ENCODE assay signal across 17 cellular contexts in the genomic region with DNA sequence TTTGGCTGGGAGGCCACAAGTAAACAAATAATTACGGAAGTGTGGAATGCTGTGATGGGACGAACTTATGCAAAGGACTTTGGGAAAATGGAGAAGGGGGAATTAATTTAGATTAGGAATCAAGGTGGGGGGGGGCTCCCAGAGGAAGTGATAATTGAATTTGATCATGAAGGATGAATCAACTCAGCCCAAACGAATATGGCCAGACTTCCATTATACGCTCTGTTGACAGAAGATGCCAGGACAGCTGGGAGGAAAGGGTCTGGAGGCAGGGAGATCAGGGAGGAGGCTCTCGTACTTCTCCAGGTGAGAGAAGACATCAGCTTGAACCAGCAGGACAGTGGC.
DNase-seq lines count a peak whose midpoint lies in the region; ATAC-seq and TF ChIP-seq lines count a peak whose summit lies in the region.
"Had no signal": no experiment of that assay in that cellular context is flagged by ENCODE, and none has a peak within 500 bp of the region (broad histone marks: within the 10 kb centered on the region; RNA-seq: fewer than 3 reads in every experiment).

No MANE protein-coding gene starts in this region.

- CTCF ChIA-PET in activated CD8-positive, alpha-beta memory T cell treated with anti-CD3 and anti-CD28 coated beads, Interleukin-2, amount 10 ng/mL, durations not matched to agents 7 days and 5 days (lab: Charles Lee), result no interaction called here
- CTCF ChIA-PET in CD8-positive, alpha-beta memory T cell (lab: Charles Lee), result no interaction called here

- no peak for TF ChIP-seq CTCF in WERI-Rb-1 (IDR thresholded peaks at IDR 0.05; ENCODE audit: low read depth, low read length)
- TF ChIP-seq CTCF in glutamatergic neuron (IDR thresholded peaks at IDR 0.05; ENCODE audit: partially characterized antibody, unreplicated experiment), result no peak

- POLR2A ChIA-PET in CD8-positive, alpha-beta memory T cell (lab: Charles Lee), result no interaction called here

- no peak for DNase-seq in WERI-Rb-1
- DNase-seq in glutamatergic neuron, result no peak
- no peak for DNase-seq in activated CD8-positive, alpha-beta memory T cell treated with anti-CD3 and anti-CD28 coated beads, Interleukin-2, amount 10 ng/mL, durations not matched to agents 7 days and 5 days
- DNase-seq in CD8-positive, alpha-beta memory T cell, result no peak
- DNase-seq: 8988T; ACHN; AML-193; C1 segment of cervical spinal cord; Caco-2; Calu3; CD4-positive, alpha-beta memory T cell; CD4-positive, CD25-positive, alpha-beta regulatory T cell; GF-D8 had no signal

- peaks cover 39% of the 10 kb centered on the region for H3K4me1 Mint-ChIP-seq in glutamatergic neuron (ENCODE audit: low read depth, unreplicated experiment)
- H3K4me1 Mint-ChIP-seq in activated CD8-positive, alpha-beta memory T cell treated with anti-CD3 and anti-CD28 coated beads, Interleukin-2, amount 10 ng/mL, durations not matched to agents 7 days and 5 days, result no peaks in the 10 kb centered on the region
- H3K4me1 Mint-ChIP-seq in CD8-positive, alpha-beta memory T cell, result no peaks in the 10 kb centered on the region
- H3K4me1 Mint-ChIP-seq: B cell; CD14-positive monocyte; CD4-positive, alpha-beta memory T cell; CD4-positive, CD25-positive, alpha-beta regulatory T cell had no signal

- no peak for ATAC-seq in activated CD8-positive, alpha-beta memory T cell treated with anti-CD3 and anti-CD28 coated beads, Interleukin-2, amount 10 ng/mL, durations not matched to agents 7 days and 5 days
- ATAC-seq in esophagus mucosa, result no peak

- no peaks in the 10 kb centered on the region for H3K27me3 ChIP-seq in WERI-Rb-1 (ENCODE audit: insufficient read depth, low read depth, severe bottlenecking)
- no peaks in the 10 kb centered on the region for H3K27me3 ChIP-seq in CD8-positive, alpha-beta memory T cell (ENCODE audit: insufficient read depth, low read length, poor library complexity, severe bottlenecking)
- H3K27me3 ChIP-seq: BLaER1 had no signal

- H3K27ac ChIP-seq in WERI-Rb-1, result peak overlapping the region; percentile 90
- H3K27ac ChIP-seq in CD8-positive, alpha-beta memory T cell (ENCODE audit: low read depth, low read length), result no peak overlapping the region
- H3K27ac ChIP-seq: BLaER1 had no signal

- H3K4me3 ChIP-seq in WERI-Rb-1 (ENCODE audit: low read depth, low read length), result no peak overlapping the region
- no peak overlapping the region for H3K4me3 ChIP-seq in CD8-positive, alpha-beta memory T cell (ENCODE audit: low read length)
- H3K4me3 ChIP-seq: BLaER1 had no signal

- no peaks in the 10 kb centered on the region for H3K27me3 Mint-ChIP-seq in glutamatergic neuron (ENCODE audit: unreplicated experiment)
- no peaks in the 10 kb centered on the region for H3K27me3 Mint-ChIP-seq in activated CD8-positive, alpha-beta memory T cell treated with anti-CD3 and anti-CD28 coated beads, Interleukin-2, amount 10 ng/mL, durations not matched to agents 7 days and 5 days
- no peaks in the 10 kb centered on the region for H3K27me3 Mint-ChIP-seq in CD8-positive, alpha-beta memory T cell
- H3K27me3 Mint-ChIP-seq: CD4-positive, CD25-positive, alpha-beta regulatory T cell had no signal

- no peaks in the 10 kb centered on the region for H3K4me1 ChIP-seq in CD8-positive, alpha-beta memory T cell (ENCODE audit: insufficient read depth, low read length)
- H3K4me1 ChIP-seq: Caco-2 had no signal

- no peaks in the 10 kb centered on the region for H3K36me3 ChIP-seq in WERI-Rb-1
- no peaks in the 10 kb centered on the region for H3K36me3 ChIP-seq in CD8-positive, alpha-beta memory T cell (ENCODE audit: insufficient read depth, low read length)
- H3K36me3 ChIP-seq: BLaER1 had no signal

- H3K36me3 Mint-ChIP-seq in glutamatergic neuron (ENCODE audit: unreplicated experiment), result no peaks in the 10 kb centered on the region
- H3K36me3 Mint-ChIP-seq in activated CD8-positive, alpha-beta memory T cell treated with anti-CD3 and anti-CD28 coated beads, Interleukin-2, amount 10 ng/mL, durations not matched to agents 7 days and 5 days, result no peaks in the 10 kb centered on the region
- no peaks in the 10 kb centered on the region for H3K36me3 Mint-ChIP-seq in CD8-positive, alpha-beta memory T cell
- H3K36me3 Mint-ChIP-seq: CD14-positive monocyte; CD4-positive, alpha-beta memory T cell; CD4-positive, CD25-positive, alpha-beta regulatory T cell had no signal

- no peak overlapping the region for H3K4me3 Mint-ChIP-seq in glutamatergic neuron (ENCODE audit: unreplicated experiment)
- H3K4me3 Mint-ChIP-seq in activated CD8-positive, alpha-beta memory T cell treated with anti-CD3 and anti-CD28 coated beads, Interleukin-2, amount 10 ng/mL, durations not matched to agents 7 days and 5 days, result no peak overlapping the region
- H3K4me3 Mint-ChIP-seq in CD8-positive, alpha-beta memory T cell, result no peak overlapping the region
- H3K4me3 Mint-ChIP-seq: B cell; CD14-positive monocyte; CD4-positive, alpha-beta memory T cell; CD4-positive, CD25-positive, alpha-beta regulatory T cell had no signal

- peak overlapping the region; percentile 71 for H3K27ac Mint-ChIP-seq in glutamatergic neuron (ENCODE audit: unreplicated experiment)
- H3K27ac Mint-ChIP-seq in activated CD8-positive, alpha-beta memory T cell treated with anti-CD3 and anti-CD28 coated beads, Interleukin-2, amount 10 ng/mL, durations not matched to agents 7 days and 5 days, result no peak overlapping the region
- no peak overlapping the region for H3K27ac Mint-ChIP-seq in CD8-positive, alpha-beta memory T cell
- H3K27ac Mint-ChIP-seq: B cell; CD4-positive, CD25-positive, alpha-beta regulatory T cell had no signal

- peaks cover 5% of the 10 kb centered on the region for H3K9me3 Mint-ChIP-seq in glutamatergic neuron (ENCODE audit: unreplicated experiment)
- no peaks in the 10 kb centered on the region for H3K9me3 Mint-ChIP-seq in activated CD8-positive, alpha-beta memory T cell treated with anti-CD3 and anti-CD28 coated beads, Interleukin-2, amount 10 ng/mL, durations not matched to agents 7 days and 5 days (ENCODE audit: low read depth)
- peaks cover 0 to 7% (median 0%) of the 10 kb centered on the region in 5 donors for H3K9me3 Mint-ChIP-seq in CD8-positive, alpha-beta memory T cell

- H3K9me3 ChIP-seq in WERI-Rb-1 (ENCODE audit: severe bottlenecking), result peaks cover 3% of the 10 kb centered on the region
- no peaks in the 10 kb centered on the region for H3K9me3 ChIP-seq in CD8-positive, alpha-beta memory T cell (ENCODE audit: low read length)
- H3K9me3 ChIP-seq: Caco-2 had no signal
